13 cellular contexts compared by ENCODE assay signal in the genomic region with DNA sequence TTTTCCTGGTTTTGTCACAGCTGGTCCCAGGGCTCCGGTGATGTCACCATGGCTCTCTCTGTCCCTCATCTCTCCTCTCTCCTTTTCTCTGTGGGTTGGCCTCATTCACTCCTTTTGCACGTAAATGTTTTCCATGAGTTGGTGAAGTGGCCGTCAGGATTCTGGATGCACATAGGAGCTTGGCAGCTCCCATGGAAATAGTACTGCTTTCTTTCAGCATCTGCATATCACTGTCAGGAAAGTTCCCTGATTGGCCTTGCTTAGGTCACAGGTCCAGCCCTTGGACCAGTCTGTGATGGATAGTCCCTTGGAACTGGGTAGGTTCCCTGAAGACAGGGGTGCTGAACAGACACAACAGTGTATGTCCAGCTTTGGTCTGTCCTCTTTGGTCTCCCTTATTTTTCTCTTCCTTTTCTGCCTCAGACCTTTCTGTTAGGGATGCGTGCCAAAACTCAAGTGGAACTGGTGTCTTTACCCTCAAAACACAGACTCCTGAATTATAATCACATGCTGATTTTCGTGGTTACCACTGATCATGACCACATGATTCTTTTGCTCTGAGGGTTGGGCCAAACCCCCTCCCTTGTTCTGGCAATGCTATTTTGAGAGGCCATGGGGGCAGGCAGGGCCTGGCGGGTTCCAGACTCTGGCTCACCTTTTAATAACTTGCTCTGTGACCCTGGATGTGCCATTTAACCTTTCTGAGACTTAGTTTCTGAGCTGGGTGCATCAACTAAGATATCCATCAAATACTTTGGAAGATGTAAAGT.
DNase-seq lines count a peak whose midpoint lies in the region; ATAC-seq, FAIRE-seq and TF ChIP-seq lines count a peak whose summit lies in the region.
"Had no signal": no experiment of that assay in that cellular context is flagged by ENCODE, and none has a peak within 500 bp of the region (broad histone marks: within the 10 kb centered on the region; RNA-seq: fewer than 3 reads in every experiment).

No MANE protein-coding gene starts in this region.

- no peak for DNase-seq in activated CD4-positive, alpha-beta T cell treated with anti-CD3 and anti-CD28 coated beads, Interleukin-2, amount 10 ng/mL, durations not matched to agents 7 days and 5 days
- DNase-seq in activated CD4-positive, alpha-beta T cell treated with anti-CD3 and anti-CD28 coated beads for 1 hour, result no peak
- peak; percentile 67 for DNase-seq in epidermal melanocyte (ENCODE audit: insufficient read length, low spot score)
- DNase-seq in stimulated activated naive B cell treated with anti-CD40 and anti-IgM and Interleukin-4, amounts not matched to agents 10 μg/mL and 1 μg/mL and 100 μg/mL, for 72 hours, result no peak
- no peak for DNase-seq in SHP77 (lab: John Stamatoyannopoulos, UW)
- no peak for DNase-seq in urothelium cell line (ENCODE audit: low spot score)
- DNase-seq: effector CD8-positive, alpha-beta T cell; hypothalamus; NCI-H146; PC-3 had no signal

- FAIRE-seq in urothelium cell line (lab: Jason Lieb, UNC), result no peak

- CTCF ChIA-PET in activated CD4-positive, alpha-beta T cell treated with anti-CD3 and anti-CD28 coated beads, Interleukin-2, amount 10 ng/mL, durations not matched to agents 7 days and 5 days (lab: Charles Lee), result interaction anchor here (1.8 kb wide), 1 partner anchor 9 kb away, joined by 6 read pairs; no protein-coding TSS in a partner anchor

- peaks cover 19% of the 10 kb centered on the region for H3K36me3 Mint-ChIP-seq in activated CD4-positive, alpha-beta T cell treated with anti-CD3 and anti-CD28 coated beads, Interleukin-2, amount 10 ng/mL, durations not matched to agents 7 days and 5 days (ENCODE audit: low read depth)
- peaks cover 26 to 32% of the 10 kb centered on the region in 2 donors for H3K36me3 Mint-ChIP-seq in stimulated activated naive B cell treated with anti-CD40 and anti-IgM and Interleukin-4, amounts not matched to agents 10 μg/mL and 1 μg/mL and 100 μg/mL, for 72 hours

- no peaks in the 10 kb centered on the region for H3K9me2 ChIP-seq in OCI-LY1 (ENCODE audit: low read depth, low read length)

- peaks cover 2% of the 10 kb centered on the region for H3K9me3 Mint-ChIP-seq in activated CD4-positive, alpha-beta T cell treated with anti-CD3 and anti-CD28 coated beads, Interleukin-2, amount 10 ng/mL, durations not matched to agents 7 days and 5 days
- H3K9me3 Mint-ChIP-seq in stimulated activated naive B cell treated with anti-CD40 and anti-IgM and Interleukin-4, amounts not matched to agents 10 μg/mL and 1 μg/mL and 100 μg/mL, for 72 hours, result no peaks in the 10 kb centered on the region

- H3K36me3 ChIP-seq in OCI-LY1 (ENCODE audit: insufficient read depth, low read length), result peaks cover 30% of the 10 kb centered on the region; the same call in 1 of the 2 replicates

- H3F3A ChIP-seq in OCI-LY1 (ENCODE audit: insufficient read depth, low read length), result no peaks in the 10 kb centered on the region

- H3K79me2 ChIP-seq in OCI-LY1 (ENCODE audit: insufficient read depth, low read length), result peaks cover 38% of the 10 kb centered on the region

- H3K4me3 Mint-ChIP-seq in activated CD4-positive, alpha-beta T cell treated with anti-CD3 and anti-CD28 coated beads, Interleukin-2, amount 10 ng/mL, durations not matched to agents 7 days and 5 days, result no peak overlapping the region
- H3K4me3 Mint-ChIP-seq in stimulated activated naive B cell treated with anti-CD40 and anti-IgM and Interleukin-4, amounts not matched to agents 10 μg/mL and 1 μg/mL and 100 μg/mL, for 72 hours, result no peak overlapping the region

- H3K4me1 ChIP-seq in OCI-LY1 (ENCODE audit: insufficient read depth, low read length, severe bottlenecking), result peaks cover 83% of the 10 kb centered on the region

- no peak overlapping the region for H2AFZ ChIP-seq in OCI-LY1 (ENCODE audit: low read length)

- peaks cover 47% of the 10 kb centered on the region for H3K4me1 Mint-ChIP-seq in activated CD4-positive, alpha-beta T cell treated with anti-CD3 and anti-CD28 coated beads, Interleukin-2, amount 10 ng/mL, durations not matched to agents 7 days and 5 days
- peaks cover 48 to 67% of the 10 kb centered on the region in 2 donors for H3K4me1 Mint-ChIP-seq in stimulated activated naive B cell treated with anti-CD40 and anti-IgM and Interleukin-4, amounts not matched to agents 10 μg/mL and 1 μg/mL and 100 μg/mL, for 72 hours

- no peaks in the 10 kb centered on the region for H3K27me3 ChIP-seq in OCI-LY1 (ENCODE audit: insufficient read depth, low read length)

- ATAC-seq in stimulated activated naive B cell treated with anti-CD40 and anti-IgM and Interleukin-4, amounts not matched to agents 10 μg/mL and 1 μg/mL and 100 μg/mL, for 72 hours (replicated peaks), result peak in 1 of 2 donors; percentile 17
- no peak for ATAC-seq in GM19324 (IDR thresholded peaks at IDR 0.05; ENCODE audit: low FRiP score, unreplicated experiment)
- ATAC-seq: PC-3 had no signal

- H3K27ac Mint-ChIP-seq in activated CD4-positive, alpha-beta T cell treated with anti-CD3 and anti-CD28 coated beads, Interleukin-2, amount 10 ng/mL, durations not matched to agents 7 days and 5 days, result peak overlapping the region; percentile 17
- H3K27ac Mint-ChIP-seq in stimulated activated naive B cell treated with anti-CD40 and anti-IgM and Interleukin-4, amounts not matched to agents 10 μg/mL and 1 μg/mL and 100 μg/mL, for 72 hours, result peak overlapping the region; percentile 25

- H4K20me1 ChIP-seq in OCI-LY1 (ENCODE audit: insufficient read depth, low read length), result no peaks in the 10 kb centered on the region

- H3K4me3 ChIP-seq in OCI-LY1 (ENCODE audit: low read depth, low read length, poor library complexity, severe bottlenecking), result peak overlapping the region; percentile 54

- TF ChIP-seq CTCF in OCI-LY1 (IDR thresholded peaks at IDR 0.05; ENCODE audit: low read length), result no peak

- no peaks in the 10 kb centered on the region for H3K9me3 ChIP-seq in OCI-LY1 (ENCODE audit: low read length)

- H3K9ac ChIP-seq in OCI-LY1 (ENCODE audit: low read length), result peak overlapping the region; percentile 92

- POLR2A ChIA-PET in activated CD4-positive, alpha-beta T cell treated with anti-CD3 and anti-CD28 coated beads, Interleukin-2, amount 10 ng/mL, durations not matched to agents 7 days and 5 days (lab: Charles Lee), result no interaction called here

- H3K27ac ChIP-seq in OCI-LY1 (ENCODE audit: low read depth, low read length, poor library complexity, severe bottlenecking), result peak overlapping the region; percentile 99
- H3K27ac ChIP-seq: HL-60 had no signal

- no peaks in the 10 kb centered on the region for H3K27me3 Mint-ChIP-seq in activated CD4-positive, alpha-beta T cell treated with anti-CD3 and anti-CD28 coated beads, Interleukin-2, amount 10 ng/mL, durations not matched to agents 7 days and 5 days
- H3K27me3 Mint-ChIP-seq in stimulated activated naive B cell treated with anti-CD40 and anti-IgM and Interleukin-4, amounts not matched to agents 10 μg/mL and 1 μg/mL and 100 μg/mL, for 72 hours, result no peaks in the 10 kb centered on the region

- H3K4me2 ChIP-seq in OCI-LY1 (ENCODE audit: low read length), result peak overlapping the region; percentile 67
